Comparison of ENCODE assay signal across 11 cellular contexts in genomic region chr5:78300464-78301045, GRCh38. TPM values are rescaled to one million over a fixed set of nuclear protein-coding genes. Genes with fewer than 3 reads are reported as not detected.
DNase-seq lines count a peak whose midpoint lies in the region; ATAC-seq and TF ChIP-seq lines count a peak whose summit lies in the region.
"Had no signal": no experiment of that assay in that cellular context is flagged by ENCODE, and none has a peak within 500 bp of the region (broad histone marks: within the 10 kb centered on the region; RNA-seq: fewer than 3 reads in every experiment).

No MANE protein-coding gene starts in this region.

- H3K4me1 Mint-ChIP-seq in HFFc6 (ENCODE audit: low read depth): peaks cover 12% of the 10 kb centered on the region
- peaks cover 3 to 5% (median 4%) of the 10 kb centered on the region in 3 donors for H3K4me1 Mint-ChIP-seq in T-cell
- H3K4me1 Mint-ChIP-seq in stimulated activated naive B cell treated with anti-CD40 and anti-IgM and Interleukin-4, amounts not matched to agents 10 μg/mL and 1 μg/mL and 100 μg/mL, for 72 hours: peaks cover 7 to 11% of the 10 kb centered on the region in 2 donors

- CTCF ChIA-PET in BJ (lab: Yijun Ruan, JAX): interaction anchor here (0.8 to 2.4 kb wide), 11 partner anchors 12 to 740 kb away, joined by 3 to 10 read pairs (median 4); partner anchors contain the start of gene SCAMP1
- CTCF ChIA-PET in T-cell (lab: Charles Lee): interaction anchor here (0.6 to 1.0 kb wide), 4 partner anchors 9 to 32 kb away, joined by 3 to 5 read pairs (median 4); no protein-coding TSS in a partner anchor

- no peaks in the 10 kb centered on the region for H3K9me3 Mint-ChIP-seq in HFFc6
- H3K9me3 Mint-ChIP-seq in T-cell: no peaks in the 10 kb centered on the region
- peaks cover 0 to 4% of the 10 kb centered on the region in 2 donors for H3K9me3 Mint-ChIP-seq in stimulated activated naive B cell treated with anti-CD40 and anti-IgM and Interleukin-4, amounts not matched to agents 10 μg/mL and 1 μg/mL and 100 μg/mL, for 72 hours
- H3K9me3 Mint-ChIP-seq: activated T-cell treated with anti-CD3 and anti-CD28 coated beads, Interleukin-2, amount 50 U/mL, for 72 hours had no signal

- H3K4me3 ChIP-seq in BJ (ENCODE audit: low read depth, low read length) (no peak overlapping the region), adrenal gland (no peak overlapping the region), left lung (no peak overlapping the region)

- no peaks in the 10 kb centered on the region; the same call in 1 of the 2 replicates for H3K27me3 ChIP-seq in BJ (ENCODE audit: control insufficient read depth, insufficient read depth, low read length)
- H3K27me3 ChIP-seq in adrenal gland: no peaks in the 10 kb centered on the region
- H3K27me3 ChIP-seq in left lung: no peaks in the 10 kb centered on the region

- H3K36me3 ChIP-seq in BJ (ENCODE audit: control insufficient read depth, insufficient read depth, low read length) (no peaks in the 10 kb centered on the region), adrenal gland (replicated peaks in 1 of 2) (no peaks in the 10 kb centered on the region), left lung (no peaks in the 10 kb centered on the region)

- no peaks in the 10 kb centered on the region for H3K9me3 ChIP-seq in adrenal gland (replicated peaks in 1 of 3)
- H3K9me3 ChIP-seq in left lung: no peaks in the 10 kb centered on the region

- DNase-seq in BJ (ENCODE audit: low read depth) (no peak), HFFc6 (peak; percentile 4), adrenal gland (no peak), left lung (no peak), T-cell (no peak), Ammon's horn (ENCODE audit: low spot score) (no peak), middle frontal gyrus (ENCODE audit: extremely low spot score, low spot score) (no peak)
- DNase-seq in stimulated activated naive B cell treated with anti-CD40 and anti-IgM and Interleukin-4, amounts not matched to agents 10 μg/mL and 1 μg/mL and 100 μg/mL, for 72 hours: no peak
- DNase-seq: activated T-cell treated with anti-CD3 and anti-CD28 coated beads, Interleukin-2, amount 50 U/mL, for 72 hours; SIG-M5 had no signal

- WGBS in adrenal gland, 4 donors: 17 to 61% (median 50%) methylated on average over 2 of the region's 2 CpGs

- no peak for TF ChIP-seq POLR2A in adrenal gland (IDR thresholded peaks at IDR 0.05)

- H3K4me3 Mint-ChIP-seq in HFFc6 (no peak overlapping the region), T-cell (no peak overlapping the region)
- H3K4me3 Mint-ChIP-seq in stimulated activated naive B cell treated with anti-CD40 and anti-IgM and Interleukin-4, amounts not matched to agents 10 μg/mL and 1 μg/mL and 100 μg/mL, for 72 hours: no peak overlapping the region
- H3K4me3 Mint-ChIP-seq: activated T-cell treated with anti-CD3 and anti-CD28 coated beads, Interleukin-2, amount 50 U/mL, for 72 hours; nephron had no signal

- TF ChIP-seq CTCF in BJ (IDR thresholded peaks at IDR 0.05; ENCODE audit: insufficient read depth, low read depth, low read length) (peak; percentile 36), HFFc6 (IDR thresholded peaks at IDR 0.05) (peak; percentile 81), adrenal gland (IDR thresholded peaks at IDR 0.05) (peak in 4 of 6 experiments; percentile 20 to 42 (median 37)), left lung (IDR thresholded peaks at IDR 0.05) (peak; percentile 14 to 20)

- H3K4me1 ChIP-seq in adrenal gland (replicated peaks in 1 of 2): peaks cover 0 to 5% of the 10 kb centered on the region in 2 donors
- peaks cover 0 to 5% of the 10 kb centered on the region in 2 donors for H3K4me1 ChIP-seq in left lung

- no peak overlapping the region for H3K27ac Mint-ChIP-seq in HFFc6
- no peak overlapping the region for H3K27ac Mint-ChIP-seq in T-cell
- H3K27ac Mint-ChIP-seq in stimulated activated naive B cell treated with anti-CD40 and anti-IgM and Interleukin-4, amounts not matched to agents 10 μg/mL and 1 μg/mL and 100 μg/mL, for 72 hours: no peak overlapping the region
- H3K27ac Mint-ChIP-seq: activated T-cell treated with anti-CD3 and anti-CD28 coated beads, Interleukin-2, amount 50 U/mL, for 72 hours; nephron had no signal

- H3K27me3 Mint-ChIP-seq in HFFc6 (ENCODE audit: insufficient read depth) (peaks cover 10% of the 10 kb centered on the region), T-cell (peaks cover 10 to 12% of the 10 kb centered on the region in 2 donors)
- H3K27me3 Mint-ChIP-seq in stimulated activated naive B cell treated with anti-CD40 and anti-IgM and Interleukin-4, amounts not matched to agents 10 μg/mL and 1 μg/mL and 100 μg/mL, for 72 hours: peaks cover 9 to 12% of the 10 kb centered on the region in 2 donors

- POLR2A ChIA-PET in BJ (lab: Charles Lee) (no interaction called here), T-cell (lab: Charles Lee) (interaction anchor here in 1 of 2 donors (0.6 kb wide), 1 partner anchor 291 kb away, joined by 3 read pairs; no protein-coding TSS in a partner anchor)

- no peak overlapping the region for H3K27ac ChIP-seq in adrenal gland
- H3K27ac ChIP-seq in left lung: no peak overlapping the region

- H3K36me3 Mint-ChIP-seq in HFFc6 (ENCODE audit: low read depth): no peaks in the 10 kb centered on the region
- H3K36me3 Mint-ChIP-seq in T-cell: no peaks in the 10 kb centered on the region
- H3K36me3 Mint-ChIP-seq in stimulated activated naive B cell treated with anti-CD40 and anti-IgM and Interleukin-4, amounts not matched to agents 10 μg/mL and 1 μg/mL and 100 μg/mL, for 72 hours: no peaks in the 10 kb centered on the region

- no peak for ATAC-seq in left lung
- no peak for ATAC-seq in T-cell (replicated peaks in 1 of 4)
- ATAC-seq in stimulated activated naive B cell treated with anti-CD40 and anti-IgM and Interleukin-4, amounts not matched to agents 10 μg/mL and 1 μg/mL and 100 μg/mL, for 72 hours (replicated peaks): no peak
- ATAC-seq: activated T-cell treated with anti-CD3 and anti-CD28 coated beads, Interleukin-2, amount 50 U/mL, for 72 hours had no signal

- intact Hi-C loops in adrenal gland (cut with DNase I): no loop called here
- intact Hi-C loops in left lung (cut with DNase I): no loop called here

RNA-seq across cellular contexts. Expression of gene AP3B1, which starts 6.1 kb away (rescaled TPM):
- polyA plus RNA-seq in BJ (2011; rRNA removed): 23.9 and 53.0 TPM in 2 replicates
- 32.7 and 36.7 TPM in 2 replicates for polyA minus RNA-seq in BJ (2011; rRNA and poly(A)+ RNA removed)
- 10 to 100 TPM; 51.8 to 66.8 (median 56.6) TPM for total RNA-seq in HFFc6 (2021; fragmentation: NEBNext Ultra II Directional; extraction: Animal tissue kit (Norgen Biotek cat#: 25700))
- total RNA-seq in adrenal gland: 10 to 100 TPM; 25.7 to 59.1 (median 34.3) TPM
- 10 to 100 TPM; 22.0 to 53.7 (median 26.7) TPM for polyA plus RNA-seq in adrenal gland
- 10 to 100 TPM; 42.4 to 49.3 TPM for total RNA-seq in left lung
- 10 to 100 TPM; 26.2 to 40.8 (median 31.4) TPM for total RNA-seq in T-cell

RNA-seq across cellular contexts. Expression of gene SCAMP1, which starts 59.9 kb away (rescaled TPM):
- polyA plus RNA-seq in BJ (2011; rRNA removed): 26.6 and 48.2 TPM in 2 replicates
- polyA minus RNA-seq in BJ (2011; rRNA and poly(A)+ RNA removed): 23.8 and 25.9 TPM in 2 replicates
- 10 to 100 TPM; 37.4 to 50.6 (median 44.9) TPM for total RNA-seq in HFFc6 (2021; fragmentation: NEBNext Ultra II Directional; extraction: Animal tissue kit (Norgen Biotek cat#: 25700))
- 10 to 100 TPM; 19.1 to 40.2 (median 32.0) TPM for total RNA-seq in adrenal gland
- 10 to 100 TPM in 1 of 3 donors, 1 to 10 TPM in 2; 5.6 to 21.8 (median 7.5) TPM for polyA plus RNA-seq in adrenal gland
- 10 to 100 TPM; 31.9 to 34.6 TPM for total RNA-seq in left lung
- 10 to 100 TPM; 20.6 to 28.3 (median 22.2) TPM for total RNA-seq in T-cell

Comparison
In these comparisons a context has a peak if more than half of its experiments do, and no peak if none do; other contexts are left out.
1. CTCF ChIP-seq: peak in every context shown above with its lines; median percentile 81 in HFFc6; 37 in adrenal gland; 36 in BJ; 17 in left lung.